Comparison of ENCODE assay signal across 11 cellular contexts in genomic region chr13:41942462-41943094, GRCh38. TPM values are rescaled to one million over a fixed set of nuclear protein-coding genes. Genes with fewer than 3 reads are reported as not detected.
A peak's percentile ranks its signal among the peaks of the same experiment; 100 is the strongest.
DNase-seq lines count a peak whose midpoint lies in the region; ATAC-seq, FAIRE-seq and TF ChIP-seq lines count a peak whose summit lies in the region.
"Had no signal": no experiment of that assay in that cellular context is flagged by ENCODE, and none has a peak within 500 bp of the region (broad histone marks: within the 10 kb centered on the region; RNA-seq: fewer than 3 reads in every experiment).

No MANE protein-coding gene starts in this region.

- no peaks in the 10 kb centered on the region for H3K4me1 ChIP-seq in GM12878 (ENCODE audit: control insufficient read depth, insufficient read depth, low read length)

- H3K27ac ChIP-seq in GM12878 (ENCODE audit: control insufficient read depth, insufficient read depth): no peak overlapping the region
- H3K27ac ChIP-seq: KMS-11 had no signal

- H4K20me1 ChIP-seq in GM12878 (ENCODE audit: control insufficient read depth, insufficient read depth): no peaks in the 10 kb centered on the region

- H3K4me3 ChIP-seq in GM12878 (no peak overlapping the region), kidney epithelial cell (ENCODE audit: low read depth, low read length) (no peak overlapping the region)

- H3K4me2 ChIP-seq in GM12878 (ENCODE audit: control insufficient read depth, insufficient read depth): no peak overlapping the region
- H3K4me2 ChIP-seq: KMS-11 had no signal

- H3K36me3 Mint-ChIP-seq in T-helper 17 cell (ENCODE audit: low read depth): peaks cover 2% of the 10 kb centered on the region

- RAD21 ChIA-PET in GM12878 (lab: Charles Lee; ENCODE audit: unreplicated experiment): interaction anchor here (1.0 to 3.0 kb wide), 7 partner anchors 10 to 274 kb away, joined by 3 to 15 read pairs (median 4); no protein-coding TSS in a partner anchor

- TF ChIP-seq EP300 in GM12878 (IDR thresholded peaks at IDR 0.05; ENCODE audit: borderline replicate concordance in 1 of 2, control insufficient read depth in 1 of 2, low read depth in 2 of 2, low read length in 2 of 2): no peak

- FAIRE-seq in HTR-8/SVneo (lab: Jason Lieb, UNC) (no peak), GM12878 (lab: Jason Lieb, UNC) (no peak)

- peaks cover 8% of the 10 kb centered on the region for H3K4me1 Mint-ChIP-seq in T-helper 17 cell

- no peaks in the 10 kb centered on the region for H3K27me3 ChIP-seq in GM12878 (replicated peaks in 1 of 2; ENCODE audit: control insufficient read depth in 2 of 2, insufficient read depth in 2 of 2, low read length in 1 of 2)
- no peaks in the 10 kb centered on the region for H3K27me3 ChIP-seq in kidney epithelial cell (ENCODE audit: control insufficient read depth, insufficient read depth, low read length)

- SMC1A ChIA-PET in GM12878 (lab: Charles Lee; ENCODE audit: uncharacterized antibody, unreplicated experiment): interaction anchor here (0.5 to 3.0 kb wide), 20 partner anchors 9 to 589 kb away, joined by 3 to 16 read pairs (median 4); partner anchors contain the start of gene VWA8

- CTCF ChIA-PET in GM12878 (lab: Yijun Ruan, JAX): interaction anchor here (0.7 to 2.7 kb wide), 17 partner anchors 9 to 275 kb away, joined by 3 to 18 read pairs (median 6); no protein-coding TSS in a partner anchor

- no TSS peak for BruUV-seq in GM12878 (replicated peaks; lab: Mats Ljungman, UMichigan)

- TF ChIP-seq POLR2A in GM12878 (IDR thresholded peaks at IDR 0.05; ENCODE audit: low read depth, low read length): no peak

- POLR2A ChIA-PET in GM12878 (lab: Charles Lee): interaction anchor here (0.6 to 0.9 kb wide), 2 partner anchors 9 to 455 kb away, joined by 5 read pairs; no protein-coding TSS in a partner anchor

- no peak overlapping the region for H3K9ac ChIP-seq in GM12878 (ENCODE audit: control insufficient read depth, insufficient read depth, low read length)
- H3K9ac ChIP-seq: KMS-11 had no signal

- TF ChIP-seq CTCF in GM12878 (IDR thresholded peaks at IDR 0.05 in 2 of 3, conservative IDR thresholded peaks at IDR 0.05 in 1 of 3; ENCODE audit: control insufficient read depth in 2 of 3, extremely low read depth in 1 of 3, insufficient read depth in 1 of 3, low read depth in 3 of 3, low read length in 3 of 3) (peak; percentile 31 to 39 (median 34); a peak in 4 of 6 replicates), kidney epithelial cell (IDR thresholded peaks at IDR 0.05; ENCODE audit: insufficient read depth, low read length, poor library complexity, severe bottlenecking) (peak; percentile 53)

- no peak overlapping the region for H2AFZ ChIP-seq in GM12878 (ENCODE audit: control insufficient read depth, low read depth, low read length)

- H3K36me3 ChIP-seq in GM12878 (ENCODE audit: control insufficient read depth in 2 of 2, insufficient read depth in 2 of 2, low read length in 1 of 2) (peaks cover 0 to 5% of the 10 kb centered on the region in 2 experiments; a peak in 2 of 4 replicates), kidney epithelial cell (ENCODE audit: control insufficient read depth, insufficient read depth, low read length) (no peaks in the 10 kb centered on the region)

- in situ Hi-C loops in GM12878 (cut with MboI): no loop called here

- WGBS in GM12878 (ENCODE audit: insufficient coverage, insufficient replicate concordance, low lambda C conversion rate, missing lambda C conversion rate): 96% methylated on average over 2 of the region's 2 CpGs

- peaks cover 13% of the 10 kb centered on the region for H3K79me2 ChIP-seq in GM12878 (ENCODE audit: control insufficient read depth, insufficient read depth, low read length)

- intact Hi-C loops in GM12878 (cut with micrococcal nuclease; ENCODE audit: unreplicated experiment): no loop called here

- no peak overlapping the region for H3K4me3 Mint-ChIP-seq in T-helper 17 cell
- H3K4me3 Mint-ChIP-seq: memory B cell had no signal

- H3K27me3 Mint-ChIP-seq in T-helper 17 cell: no peaks in the 10 kb centered on the region
- H3K27me3 Mint-ChIP-seq: memory B cell had no signal

- H3K9me3 ChIP-seq in GM12878 (replicated peaks; ENCODE audit: control insufficient read depth, insufficient read depth, low read length) (peaks cover 2% of the 10 kb centered on the region; the same call in 2 of the 3 replicates), T-helper 17 cell (ENCODE audit: control insufficient read depth, low read length, poor library complexity, severe bottlenecking) (peaks cover 4% of the 10 kb centered on the region)

- DNase-seq in DMS114 treated with DMSO at 0.1 percent for 48 hours (lab: John Stamatoyannopoulos, UW; ENCODE audit: unreplicated experiment) (peak; percentile 2), HTR-8/SVneo (ENCODE audit: insufficient read length, low spot score) (peak; percentile 11), GM12878 (ENCODE audit: low read depth, low spot score) (no peak), kidney epithelial cell (ENCODE audit: low read depth) (no peak), T-helper 17 cell (no peak), DMS153 (lab: John Stamatoyannopoulos, UW) (no peak), activated T-cell treated with anti-CD3 and anti-CD28 coated beads for 4 hours (no peak)
- DNase-seq in stimulated activated CD8-positive, alpha-beta memory T cell treated with anti-CD3 and anti-CD28 coated beads, Interleukin-4, amount 100 ng/mL, for 48 hours: no peak
- DNase-seq: activated CD8-positive, alpha-beta memory T cell treated with anti-CD3 and anti-CD28 coated beads, Interleukin-2, amount 50 U/mL, for 48 hours had no signal

- H3K27ac Mint-ChIP-seq in T-helper 17 cell: no peak overlapping the region
- H3K27ac Mint-ChIP-seq: memory B cell had no signal

- peak; percentile 55 for TF ChIP-seq RAD21 in GM12878 (IDR thresholded peaks at IDR 0.05; ENCODE audit: insufficient read depth, low read depth, low read length)

- ATAC-seq in GM12878 (peak; percentile 93), T-helper 17 cell (no peak)

TF ChIP-seq in GM12878, 131 proteins besides CTCF, POLR2A, EP300 and RAD21:
- TF ChIP-seq GABPA (IDR thresholded peaks at IDR 0.05; ENCODE audit: low read depth) (no peak), SMC3 (IDR thresholded peaks at IDR 0.05; ENCODE audit: borderline replicate concordance, low read length) (peak; percentile 32; the same call in 1 of the 2 replicates)
TF ChIP-seq in GM12878: peak in this region for 1.

RNA-seq across cellular contexts. Expression of gene VWA8, which starts 18.3 kb away (rescaled TPM):
- 147 and 149 TPM in 2 replicates for total RNA-seq in GM12878 (2013; cell fraction: nucleolus; rRNA removed)
- total RNA-seq in GM12878 (2014; rRNA removed) (17.8 and 21.6 TPM in 2 replicates), GM12878 (2014; rRNA removed; fragmentation: Illumina TruSeq; extraction: Trizol) (16.7 and 16.9 TPM in 2 replicates), GM12878 (2021) (21.8 and 24.0 TPM in 2 replicates), kidney epithelial cell (14.6 and 16.8 TPM in 2 replicates), T-helper 17 cell (10 to 100 TPM; 21.5 to 23.0 TPM)
- 6.1 TPM for polyA plus RNA-seq in GM12878 (2011; ENCODE audit: low read depth)
- polyA plus RNA-seq in GM12878 (2011; rRNA removed) (20.4 and 30.2 TPM in 2 replicates), GM12878 (2014; fragmentation: Illumina TruSeq; extraction: Trizol) (16.9 and 20.7 TPM in 2 replicates), GM12878 (2014; fragmentation: Nextera tagmentation; extraction: Ambion mirVana) (1 to 10 TPM; 3.0 to 4.6 TPM), GM12878 (2014; rRNA removed) (8.9 and 9.8 TPM in 2 replicates), GM12878 (2016; fragmentation: Nextera tagmentation; extraction: Ambion mirVana) (10 to 100 TPM in 1 of 2 experiments, 1 to 10 TPM in 1; 8.9 to 10.1 TPM)
- 6.6 and 9.6 TPM in 2 replicates for polyA plus RNA-seq in GM12878 (2011; cell fraction: cytosol; rRNA removed)
- 44.4 and 53.0 TPM in 2 replicates for polyA plus RNA-seq in GM12878 (2011; cell fraction: nucleus; rRNA removed)
- 8.0 and 10.7 TPM in 2 replicates for polyA plus RNA-seq in GM12878 (2012)
- 51.9 and 59.3 TPM in 2 replicates for polyA minus RNA-seq in GM12878 (2011; rRNA and poly(A)+ RNA removed)
- 9.0 and 12.9 TPM in 2 replicates for polyA minus RNA-seq in GM12878 (2011; cell fraction: cytosol; rRNA and poly(A)+ RNA removed)
- 75.0 and 103 TPM in 2 replicates for polyA minus RNA-seq in GM12878 (2011; cell fraction: nucleus; rRNA and poly(A)+ RNA removed)

Comparison
In these comparisons a context has a peak if more than half of its experiments do, and no peak if none do; other contexts are left out.
1. DNase-seq: peak in DMS114 treated with DMSO at 0.1 percent for 48 hours (single experiment) and HTR-8/SVneo (single experiment); none in GM12878 (single experiment), kidney epithelial cell (single experiment), T-helper 17 cell (0 of 3), DMS153 (single experiment), activated T-cell treated with anti-CD3 and anti-CD28 coated beads for 4 hours (single experiment) and stimulated activated CD8-positive, alpha-beta memory T cell treated with anti-CD3 and anti-CD28 coated beads, Interleukin-4, amount 100 ng/mL, for 48 hours (single experiment).